Comparison of ENCODE assay signal across 24 cellular contexts in the genomic region with DNA sequence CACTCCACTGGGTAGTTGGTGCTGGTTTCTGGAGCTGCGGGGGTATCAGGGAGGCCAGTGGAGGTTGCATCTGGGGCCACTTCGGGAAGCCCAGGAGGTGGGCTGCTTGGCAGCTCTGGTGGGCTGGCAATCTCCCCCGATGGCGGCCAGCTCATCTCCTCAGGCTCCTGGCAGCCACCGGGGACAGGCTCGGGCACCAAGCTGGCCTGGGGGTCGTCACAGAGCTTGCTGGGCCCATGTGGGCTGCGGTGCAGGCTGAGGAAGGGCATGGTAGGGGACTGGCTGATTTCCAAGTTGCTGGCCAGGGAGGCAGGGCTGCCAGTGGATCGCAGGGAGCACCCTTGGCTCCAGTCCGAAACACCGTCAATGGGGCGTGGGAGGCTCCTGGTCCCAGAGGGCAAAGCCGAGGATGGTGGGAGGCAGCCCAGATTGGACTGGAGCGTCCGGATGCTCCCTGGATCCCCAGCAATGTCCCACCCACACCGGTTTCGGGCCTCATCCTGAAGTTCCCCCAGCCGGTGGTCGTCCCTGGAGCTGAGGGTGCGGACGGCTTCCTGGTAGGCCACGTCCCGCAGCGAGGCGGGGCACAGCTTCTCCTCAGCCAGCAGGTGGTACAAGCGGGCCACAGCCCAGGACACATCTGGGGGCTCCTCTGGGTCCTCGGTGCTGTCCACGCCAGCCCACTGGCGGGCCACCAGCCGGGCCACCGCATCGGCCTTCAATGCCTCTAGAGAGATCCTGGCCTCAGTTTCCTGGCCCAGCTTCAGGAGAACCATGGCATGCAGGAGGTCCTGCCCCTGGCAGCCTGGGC. TPM values are rescaled to one million over a fixed set of nuclear protein-coding genes. Genes with fewer than 3 reads are reported as not detected.
DNase-seq lines count a peak whose midpoint lies in the region; ATAC-seq, FAIRE-seq and TF ChIP-seq lines count a peak whose summit lies in the region.
"Had no signal": no experiment of that assay in that cellular context is flagged by ENCODE, and none has a peak within 500 bp of the region (broad histone marks: within the 10 kb centered on the region; RNA-seq: fewer than 3 reads in every experiment).

No MANE protein-coding gene starts in this region.

- no peaks in the 10 kb centered on the region for H3K27me3 ChIP-seq in GM12878 (replicated peaks in 1 of 2; ENCODE audit: control insufficient read depth in 2 of 2, insufficient read depth in 2 of 2, low read length in 1 of 2)
- no peaks in the 10 kb centered on the region for H3K27me3 ChIP-seq in osteoblast (ENCODE audit: insufficient read depth, low read length)
- H3K27me3 ChIP-seq in H9 (ENCODE audit: insufficient read depth, low read length), result no peaks in the 10 kb centered on the region
- H3K27me3 ChIP-seq: MG63 had no signal

- H3K14ac ChIP-seq in H9 (ENCODE audit: insufficient read depth, low read length), result no peak overlapping the region

- TF ChIP-seq POLR2A in GM12878 (IDR thresholded peaks at IDR 0.05; ENCODE audit: low read depth, low read length), result peak; percentile 33; the same call in 1 of the 2 replicates

- no peak overlapping the region for H3K9ac ChIP-seq in GM12878 (ENCODE audit: control insufficient read depth, insufficient read depth, low read length)
- H3K9ac ChIP-seq in H9 (ENCODE audit: extremely low read depth, insufficient read length, low read length), result no peak overlapping the region

- no peak overlapping the region for H2BK20ac ChIP-seq in H9 (ENCODE audit: low read depth, low read length, poor library complexity, severe bottlenecking)

- peaks cover 18 to 20% of the 10 kb centered on the region in 2 donors for H3K4me1 Mint-ChIP-seq in natural killer cell treated with Interleukin-12 subunit alpha and Interleukin-12 subunit beta and Interleukin-15 and Interleukin-18, amount 100 ng/mL, for 72 hours (ENCODE audit: low read depth in 2 of 2)
- no peaks in the 10 kb centered on the region for H3K4me1 Mint-ChIP-seq in H9

- no peak overlapping the region for H4K91ac ChIP-seq in H9 (ENCODE audit: insufficient read length, low read depth, low read length)

- no peak overlapping the region for H3K27ac Mint-ChIP-seq in natural killer cell treated with Interleukin-12 subunit alpha and Interleukin-12 subunit beta and Interleukin-15 and Interleukin-18, amount 100 ng/mL, for 72 hours
- H3K27ac Mint-ChIP-seq in H9, result no peak overlapping the region

- H3K23ac ChIP-seq in H9 (ENCODE audit: insufficient read length, low read depth, low read length), result no peak overlapping the region

- RAD21 ChIA-PET in GM12878 (lab: Charles Lee; ENCODE audit: unreplicated experiment), result interaction anchor here (0.7 to 1.5 kb wide), 2 partner anchors 27 to 94 kb away, joined by 3 read pairs; no protein-coding TSS in a partner anchor

- H3K4me3 ChIP-seq in GM12878, result no peak overlapping the region
- no peak overlapping the region for H3K4me3 ChIP-seq in osteoblast (ENCODE audit: insufficient read depth, low read length)
- H3K4me3 ChIP-seq: A549, MG63 had no signal

- TF ChIP-seq CTCF in GM12878 (IDR thresholded peaks at IDR 0.05 in 2 of 3, conservative IDR thresholded peaks at IDR 0.05 in 1 of 3; ENCODE audit: control insufficient read depth in 2 of 3, extremely low read depth in 1 of 3, insufficient read depth in 1 of 3, low read depth in 3 of 3, low read length in 3 of 3) (no peak; a peak in 1 of 6 replicates), osteoblast (IDR thresholded peaks at IDR 0.05; ENCODE audit: extremely low read depth, low read depth, low read length) (no peak), GM10248 (IDR thresholded peaks at IDR 0.05; ENCODE audit: control extremely low read depth, extremely low read depth, low read depth, missing control alignments) (no peak), H9 (conservative IDR thresholded peaks at IDR 0.05) (no peak)

- H4K5ac ChIP-seq in H9 (ENCODE audit: insufficient read length, low read depth, low read length), result no peak overlapping the region

- no peak overlapping the region for H3K4me2 ChIP-seq in GM12878 (ENCODE audit: control insufficient read depth, insufficient read depth)
- no peak overlapping the region for H3K4me2 ChIP-seq in osteoblast (ENCODE audit: insufficient read depth, low read length)
- H3K4me2 ChIP-seq in H9 (ENCODE audit: insufficient read depth, insufficient read length, low read length), result no peak overlapping the region
- H3K4me2 ChIP-seq: A549 had no signal

- H3K36me3 ChIP-seq in GM12878 (ENCODE audit: control insufficient read depth in 2 of 2, insufficient read depth in 2 of 2, low read length in 1 of 2) (peaks cover 5 to 26% of the 10 kb centered on the region in 2 experiments; a peak in 3 of 4 replicates), osteoblast (ENCODE audit: insufficient read depth, low read length) (peaks cover 10% of the 10 kb centered on the region)

- no peak overlapping the region for H4K8ac ChIP-seq in H9 (replicated peaks; ENCODE audit: insufficient read length, low read depth, low read length)

- no peak overlapping the region for H3K4me3 Mint-ChIP-seq in natural killer cell treated with Interleukin-12 subunit alpha and Interleukin-12 subunit beta and Interleukin-15 and Interleukin-18, amount 100 ng/mL, for 72 hours
- no peak overlapping the region for H3K4me3 Mint-ChIP-seq in H9
- H3K4me3 Mint-ChIP-seq: CD4-positive, alpha-beta memory T cell had no signal

- H2AK5ac ChIP-seq in H9 (ENCODE audit: insufficient read length, low read length), result no peak overlapping the region

- H3K27ac ChIP-seq in GM12878 (ENCODE audit: control insufficient read depth, insufficient read depth) (no peak overlapping the region), osteoblast (ENCODE audit: low read depth, low read length) (no peak overlapping the region), H9 (ENCODE audit: insufficient read length, low read depth, low read length) (no peak overlapping the region)

- no peaks in the 10 kb centered on the region for H3K36me3 Mint-ChIP-seq in natural killer cell treated with Interleukin-12 subunit alpha and Interleukin-12 subunit beta and Interleukin-15 and Interleukin-18, amount 100 ng/mL, for 72 hours
- H3K36me3 Mint-ChIP-seq in H9 (ENCODE audit: insufficient read depth in 1 of 3, low read depth in 3 of 3), result peaks cover 0 to 7% (median 0%) of the 10 kb centered on the region in 3 experiments; a peak in 1 of 7 replicates

- ATAC-seq in left ventricle myocardium superior (no peak), left cardiac atrium (no peak), GM12878 (no peak)
- ATAC-seq in natural killer cell treated with Interleukin-12 subunit alpha and Interleukin-12 subunit beta and Interleukin-15 and Interleukin-18, amount 100 ng/mL, for 72 hours, result no peak
- ATAC-seq: A549, Panc1, Right ventricle myocardium inferior had no signal

- no peaks in the 10 kb centered on the region for H4K20me1 ChIP-seq in GM12878 (ENCODE audit: control insufficient read depth, insufficient read depth)
- peaks cover 4% of the 10 kb centered on the region for H4K20me1 ChIP-seq in osteoblast (ENCODE audit: insufficient read depth, low read length)
- no peaks in the 10 kb centered on the region for H4K20me1 ChIP-seq in H9 (ENCODE audit: control insufficient read depth, insufficient read depth, insufficient read length)

- TF ChIP-seq RAD21 in GM12878 (IDR thresholded peaks at IDR 0.05; ENCODE audit: insufficient read depth, low read depth, low read length), result no peak

- intact Hi-C loops in left ventricle myocardium superior (cut with micrococcal nuclease), result no loop called here
- intact Hi-C loops in left cardiac atrium (cut with DNase I), result loop anchor here in 1 of 2 donors (10.0 kb wide), 1 partner anchor 97 kb away; no protein-coding TSS in a partner anchor
- intact Hi-C loops in GM12878 (cut with micrococcal nuclease; ENCODE audit: unreplicated experiment), result no loop called here

- 94% methylated on average over 28 of the region's 32 CpGs for WGBS in GM12878 (ENCODE audit: insufficient coverage, insufficient replicate concordance, low lambda C conversion rate, missing lambda C conversion rate)
- no CpG with 5 or more reads among the region's 32 CpGs for WGBS in H9 (ENCODE audit: extremely low coverage, insufficient read length, low lambda C conversion rate)

- no peak overlapping the region for H3T11ph ChIP-seq in H9 (ENCODE audit: low read length)

- no peak overlapping the region for H2BK120ac ChIP-seq in H9 (ENCODE audit: low read depth, low read length, poor library complexity, severe bottlenecking)

- H2BK15ac ChIP-seq in H9 (ENCODE audit: low read depth, low read length), result no peak overlapping the region

- no peak overlapping the region for H3K4ac ChIP-seq in H9 (ENCODE audit: low read depth, low read length)

- BruUV-seq in GM12878 (replicated peaks; lab: Mats Ljungman, UMichigan), result no TSS peak

- no peak for TF ChIP-seq EP300 in GM12878 (IDR thresholded peaks at IDR 0.05; ENCODE audit: borderline replicate concordance in 1 of 2, control insufficient read depth in 1 of 2, low read depth in 2 of 2, low read length in 2 of 2)

- CTCF ChIA-PET in GM12878 (lab: Yijun Ruan, JAX) (interaction anchor here (0.6 to 2.2 kb wide), 7 partner anchors 8 to 214 kb away, joined by 3 to 10 read pairs (median 4); no protein-coding TSS in a partner anchor), GM10248 (lab: Yijun Ruan, JAX) (interaction anchor here (1.2 to 3.2 kb wide), 7 partner anchors 9 to 94 kb away, joined by 4 to 27 read pairs (median 6); no protein-coding TSS in a partner anchor)

- H3K9me3 ChIP-seq in GM12878 (replicated peaks; ENCODE audit: control insufficient read depth, insufficient read depth, low read length) (no peaks in the 10 kb centered on the region; the same call in 2 of the 3 replicates), osteoblast (ENCODE audit: low read depth, low read length) (no peaks in the 10 kb centered on the region), H9 (ENCODE audit: control insufficient read depth, low read depth, low read length) (no peaks in the 10 kb centered on the region)
- H3K9me3 ChIP-seq: A549, MG63 had no signal

- no peaks in the 10 kb centered on the region for H3K79me1 ChIP-seq in H9 (ENCODE audit: insufficient read depth, low read depth, low read length, poor library complexity, severe bottlenecking)

- in situ Hi-C loops in GM12878 (cut with MboI), result no loop called here

- H3K9me3 Mint-ChIP-seq in natural killer cell treated with Interleukin-12 subunit alpha and Interleukin-12 subunit beta and Interleukin-15 and Interleukin-18, amount 100 ng/mL, for 72 hours, result no peaks in the 10 kb centered on the region
- peaks cover 0 to 13% of the 10 kb centered on the region in 2 experiments; a peak in 2 of 5 replicates for H3K9me3 Mint-ChIP-seq in H9

- no peak overlapping the region for H2BK12ac ChIP-seq in H9 (ENCODE audit: insufficient read length, low read depth, low read length)

- H3K79me2 ChIP-seq in GM12878 (ENCODE audit: control insufficient read depth, insufficient read depth, low read length), result peaks cover 6% of the 10 kb centered on the region
- peaks cover 19% of the 10 kb centered on the region for H3K79me2 ChIP-seq in osteoblast (ENCODE audit: insufficient read depth, low read length)
- no peaks in the 10 kb centered on the region for H3K79me2 ChIP-seq in H9 (ENCODE audit: insufficient read depth, low read length)

- no peak overlapping the region for H3K56ac ChIP-seq in H9 (ENCODE audit: insufficient read length, low read depth, low read length)

- H3K18ac ChIP-seq in H9 (ENCODE audit: insufficient read length, low read depth, low read length), result no peak overlapping the region

- peaks cover 11% of the 10 kb centered on the region for H3K4me1 ChIP-seq in GM12878 (ENCODE audit: control insufficient read depth, insufficient read depth, low read length)
- peaks cover 11% of the 10 kb centered on the region for H3K4me1 ChIP-seq in osteoblast (ENCODE audit: insufficient read depth, low read length)
- H3K4me1 ChIP-seq in H9 (ENCODE audit: insufficient read depth, low read length), result no peaks in the 10 kb centered on the region

- no peak for FAIRE-seq in GM12878 (lab: Jason Lieb, UNC)
- FAIRE-seq: A549, GM12892, GM18507, H1 had no signal

- H3K27me3 Mint-ChIP-seq in natural killer cell treated with Interleukin-12 subunit alpha and Interleukin-12 subunit beta and Interleukin-15 and Interleukin-18, amount 100 ng/mL, for 72 hours, result no peaks in the 10 kb centered on the region
- H3K27me3 Mint-ChIP-seq in H9 (ENCODE audit: low read depth), result peaks cover 18% of the 10 kb centered on the region
- H3K27me3 Mint-ChIP-seq: CD4-positive, alpha-beta memory T cell had no signal

- H2AFZ ChIP-seq in GM12878 (ENCODE audit: control insufficient read depth, low read depth, low read length), result no peak overlapping the region
- no peak overlapping the region for H2AFZ ChIP-seq in osteoblast (ENCODE audit: low read length)
- no peak overlapping the region for H2AFZ ChIP-seq in H9 (ENCODE audit: low read length)

- H2BK5ac ChIP-seq in H9 (ENCODE audit: insufficient read length, low read length), result no peak overlapping the region

- H3K23me2 ChIP-seq in H9 (ENCODE audit: insufficient read length, low read depth, low read length, poor library complexity, severe bottlenecking), result no peaks in the 10 kb centered on the region

- DNase-seq in left ventricle myocardium superior (peak; percentile 40), left cardiac atrium (no peak), GM12878 (ENCODE audit: low read depth, low spot score) (no peak), osteoblast (ENCODE audit: insufficient read length, low spot score, missing footprints) (peak; percentile 68), GM10248 (ENCODE audit: extremely low spot score) (no peak), H9 (no peak), SW480 (ENCODE audit: low spot score) (no peak)
- DNase-seq in natural killer cell treated with Interleukin-12 subunit alpha and Interleukin-12 subunit beta and Interleukin-15 and Interleukin-18, amount 100 ng/mL, for 72 hours (ENCODE audit: low spot score), result no peak
- DNase-seq: CD4-positive, alpha-beta memory T cell; EL; Kasumi-1; MG63; NCI-H1092 treated with DMSO at 0.1 percent for 48 hours; NCI-H146; NCI-H2029 treated with DMSO at 0.1 percent for 48 hours; NCI-H2171; NCI-H446 treated with DMSO at 0.1 percent for 48 hours; NCI-H69 had no signal

- SMC1A ChIA-PET in GM12878 (lab: Charles Lee; ENCODE audit: uncharacterized antibody, unreplicated experiment), result no interaction called here

- POLR2A ChIA-PET in GM12878 (lab: Charles Lee) (interaction anchor here (0.6 kb wide), 2 partner anchors 35 to 44 kb away, joined by 3 to 6 read pairs; no protein-coding TSS in a partner anchor), GM10248 (lab: Yijun Ruan, JAX) (interaction anchor here (0.6 kb wide), 1 partner anchor 1980 kb away, joined by 4 read pairs; no protein-coding TSS in a partner anchor)

RNA-seq across cellular contexts. Expression of a gene that starts 13.8 kb away (rescaled TPM):
- 6.2 TPM for total RNA-seq in left ventricle myocardium superior
- total RNA-seq in left cardiac atrium, result 1 to 10 TPM; 6.9 to 8.0 TPM
- total RNA-seq in GM12878 (2013; cell fraction: nucleolus; rRNA removed), result 18.2 and 19.6 TPM in 2 replicates
- total RNA-seq in GM12878 (2014; rRNA removed), result 3.1 and 4.0 TPM in 2 replicates
- 3.8 and 4.2 TPM in 2 replicates for total RNA-seq in GM12878 (2014; rRNA removed; fragmentation: Illumina TruSeq; extraction: Trizol)
- 31.1 and 32.0 TPM in 2 replicates for total RNA-seq in GM12878 (2021)
- 5.8 TPM for polyA plus RNA-seq in GM12878 (2011; ENCODE audit: low read depth)
- polyA plus RNA-seq in GM12878 (2011; rRNA removed), result 0.84 and 2.6 TPM in 2 replicates
- 5.2 and 7.1 TPM in 2 replicates for polyA plus RNA-seq in GM12878 (2011; cell fraction: cytosol; rRNA removed)
- polyA plus RNA-seq in GM12878 (2011; cell fraction: nucleus; rRNA removed), result 10.0 and 20.2 TPM in 2 replicates
- polyA plus RNA-seq in GM12878 (2012), result 19.8 and 26.3 TPM in 2 replicates
- polyA plus RNA-seq in GM12878 (2014; fragmentation: Illumina TruSeq; extraction: Trizol), result 2.7 and 6.4 TPM in 2 replicates
- under 1 TPM; 0.31 to 0.99 TPM for polyA plus RNA-seq in GM12878 (2014; fragmentation: Nextera tagmentation; extraction: Ambion mirVana)
- polyA plus RNA-seq in GM12878 (2014; rRNA removed), result 14.1 and 19.3 TPM in 2 replicates
- 10 to 100 TPM; 19.5 to 21.3 TPM for polyA plus RNA-seq in GM12878 (2016; fragmentation: Nextera tagmentation; extraction: Ambion mirVana)
- polyA minus RNA-seq in GM12878 (2011; rRNA and poly(A)+ RNA removed), result 2.0 and 4.6 TPM in 2 replicates
- 8.5 and 12.0 TPM in 2 replicates for polyA minus RNA-seq in GM12878 (2011; cell fraction: cytosol; rRNA and poly(A)+ RNA removed)
- polyA minus RNA-seq in GM12878 (2011; cell fraction: nucleus; rRNA and poly(A)+ RNA removed), result 2.3 and 5.7 TPM in 2 replicates
- 2.7 and 3.3 TPM in 2 replicates for total RNA-seq in osteoblast
- total RNA-seq in natural killer cell treated with Interleukin-12 subunit alpha and Interleukin-12 subunit beta and Interleukin-15 and Interleukin-18, amount 100 ng/mL, for 72 hours, result 10 to 100 TPM; 42.6 to 47.0 TPM
- 0.48 and 0.57 TPM in 2 replicates for total RNA-seq in H9 (2021)

RNA-seq across cellular contexts. Expression of a gene that starts 26.1 kb away (rescaled TPM):
- total RNA-seq in left ventricle myocardium superior, result 49.6 TPM
- 10 to 100 TPM; 24.1 to 25.0 TPM for total RNA-seq in left cardiac atrium
- total RNA-seq in GM12878 (2013; cell fraction: nucleolus; rRNA removed), result 8.5 and 10.8 TPM in 2 replicates
- 14.0 and 17.4 TPM in 2 replicates for total RNA-seq in GM12878 (2014; rRNA removed)
- total RNA-seq in GM12878 (2014; rRNA removed; fragmentation: Illumina TruSeq; extraction: Trizol), result 5.7 and 6.9 TPM in 2 replicates
- total RNA-seq in GM12878 (2021), result 14.3 and 15.0 TPM in 2 replicates
- 0.29 TPM for polyA plus RNA-seq in GM12878 (2011; ENCODE audit: low read depth)
- polyA plus RNA-seq in GM12878 (2011; rRNA removed), result 1.6 and 3.0 TPM in 2 replicates
- 3.7 and 5.4 TPM in 2 replicates for polyA plus RNA-seq in GM12878 (2011; cell fraction: cytosol; rRNA removed)
- 8.4 TPM in 2 replicates for polyA plus RNA-seq in GM12878 (2011; cell fraction: nucleus; rRNA removed)
- 0.85 and 1.00 TPM in 2 replicates for polyA plus RNA-seq in GM12878 (2012)
- polyA plus RNA-seq in GM12878 (2014; fragmentation: Illumina TruSeq; extraction: Trizol), result 3.5 and 4.7 TPM in 2 replicates
- under 1 TPM; 0.27 to 0.31 TPM for polyA plus RNA-seq in GM12878 (2014; fragmentation: Nextera tagmentation; extraction: Ambion mirVana)
- 9.1 and 10.7 TPM in 2 replicates for polyA plus RNA-seq in GM12878 (2014; rRNA removed)
- 1 to 10 TPM; 2.4 to 2.7 TPM for polyA plus RNA-seq in GM12878 (2016; fragmentation: Nextera tagmentation; extraction: Ambion mirVana)
- polyA minus RNA-seq in GM12878 (2011; rRNA and poly(A)+ RNA removed), result 5.5 and 9.7 TPM in 2 replicates
- polyA minus RNA-seq in GM12878 (2011; cell fraction: cytosol; rRNA and poly(A)+ RNA removed), result 3.2 and 5.0 TPM in 2 replicates
- polyA minus RNA-seq in GM12878 (2011; cell fraction: nucleus; rRNA and poly(A)+ RNA removed), result 6.6 and 12.1 TPM in 2 replicates
- 10.3 and 12.7 TPM in 2 replicates for total RNA-seq in osteoblast
- total RNA-seq in natural killer cell treated with Interleukin-12 subunit alpha and Interleukin-12 subunit beta and Interleukin-15 and Interleukin-18, amount 100 ng/mL, for 72 hours, result 10 to 100 TPM; 19.7 to 24.0 TPM
- total RNA-seq in H9 (2021), result 20.0 and 21.0 TPM in 2 replicates

RNA-seq across cellular contexts. Expression of a gene that starts 49.8 kb away (rescaled TPM):
- 25.8 TPM for total RNA-seq in left ventricle myocardium superior
- total RNA-seq in left cardiac atrium, result 10 to 100 TPM; 25.3 to 35.1 TPM
- 35.0 and 37.9 TPM in 2 replicates for total RNA-seq in GM12878 (2013; cell fraction: nucleolus; rRNA removed)
- 61.9 and 69.9 TPM in 2 replicates for total RNA-seq in GM12878 (2014; rRNA removed)
- 33.7 and 35.4 TPM in 2 replicates for total RNA-seq in GM12878 (2014; rRNA removed; fragmentation: Illumina TruSeq; extraction: Trizol)
- 69.6 and 73.6 TPM in 2 replicates for total RNA-seq in GM12878 (2021)
- 23.2 TPM for polyA plus RNA-seq in GM12878 (2011; ENCODE audit: low read depth)
- polyA plus RNA-seq in GM12878 (2011; rRNA removed), result 44.8 and 71.4 TPM in 2 replicates
- 105 and 137 TPM in 2 replicates for polyA plus RNA-seq in GM12878 (2011; cell fraction: cytosol; rRNA removed)
- 38.9 and 47.7 TPM in 2 replicates for polyA plus RNA-seq in GM12878 (2011; cell fraction: nucleus; rRNA removed)
- 73.5 and 75.8 TPM in 2 replicates for polyA plus RNA-seq in GM12878 (2012)
- polyA plus RNA-seq in GM12878 (2014; fragmentation: Illumina TruSeq; extraction: Trizol), result 17.4 and 27.2 TPM in 2 replicates
- 10 to 100 TPM in 1 of 2 experiments, 1 to 10 TPM in 1; 7.7 to 19.0 TPM for polyA plus RNA-seq in GM12878 (2014; fragmentation: Nextera tagmentation; extraction: Ambion mirVana)
- polyA plus RNA-seq in GM12878 (2014; rRNA removed), result 67.0 and 77.5 TPM in 2 replicates
- polyA plus RNA-seq in GM12878 (2016; fragmentation: Nextera tagmentation; extraction: Ambion mirVana), result 10 to 100 TPM; 66.7 to 68.2 TPM
- polyA minus RNA-seq in GM12878 (2011; rRNA and poly(A)+ RNA removed), result 52.7 and 125 TPM in 2 replicates
- polyA minus RNA-seq in GM12878 (2011; cell fraction: cytosol; rRNA and poly(A)+ RNA removed), result 55.9 and 62.5 TPM in 2 replicates
- polyA minus RNA-seq in GM12878 (2011; cell fraction: nucleus; rRNA and poly(A)+ RNA removed), result 34.0 and 44.7 TPM in 2 replicates
- 224 and 260 TPM in 2 replicates for total RNA-seq in osteoblast
- 10 to 100 TPM; 25.1 to 34.0 TPM for total RNA-seq in natural killer cell treated with Interleukin-12 subunit alpha and Interleukin-12 subunit beta and Interleukin-15 and Interleukin-18, amount 100 ng/mL, for 72 hours
- 61.8 and 63.7 TPM in 2 replicates for total RNA-seq in H9 (2021)

Comparison
In these comparisons a context has a peak if more than half of its experiments do, and no peak if none do; other contexts are left out.
1. DNase-seq: peak in left ventricle myocardium superior (single experiment) and osteoblast (single experiment); none in left cardiac atrium (single experiment), GM12878 (single experiment), natural killer cell treated with Interleukin-12 subunit alpha and Interleukin-12 subunit beta and Interleukin-15 and Interleukin-18, amount 100 ng/mL, for 72 hours (single experiment), GM10248 (single experiment), H9 (single experiment) and SW480 (single experiment).